ENCODE assay signal across 1 cellular context in genomic region chr1:63935148-63935547, GRCh38.
TF ChIP-seq lines count a peak whose summit lies in the region.

No MANE protein-coding gene starts in this region.

TF ChIP-seq in WTC11, 78 proteins besides CTCF, POLR2A, EP300 and RAD21 (continued from another document):
- TF ChIP-seq, protein P1, sequence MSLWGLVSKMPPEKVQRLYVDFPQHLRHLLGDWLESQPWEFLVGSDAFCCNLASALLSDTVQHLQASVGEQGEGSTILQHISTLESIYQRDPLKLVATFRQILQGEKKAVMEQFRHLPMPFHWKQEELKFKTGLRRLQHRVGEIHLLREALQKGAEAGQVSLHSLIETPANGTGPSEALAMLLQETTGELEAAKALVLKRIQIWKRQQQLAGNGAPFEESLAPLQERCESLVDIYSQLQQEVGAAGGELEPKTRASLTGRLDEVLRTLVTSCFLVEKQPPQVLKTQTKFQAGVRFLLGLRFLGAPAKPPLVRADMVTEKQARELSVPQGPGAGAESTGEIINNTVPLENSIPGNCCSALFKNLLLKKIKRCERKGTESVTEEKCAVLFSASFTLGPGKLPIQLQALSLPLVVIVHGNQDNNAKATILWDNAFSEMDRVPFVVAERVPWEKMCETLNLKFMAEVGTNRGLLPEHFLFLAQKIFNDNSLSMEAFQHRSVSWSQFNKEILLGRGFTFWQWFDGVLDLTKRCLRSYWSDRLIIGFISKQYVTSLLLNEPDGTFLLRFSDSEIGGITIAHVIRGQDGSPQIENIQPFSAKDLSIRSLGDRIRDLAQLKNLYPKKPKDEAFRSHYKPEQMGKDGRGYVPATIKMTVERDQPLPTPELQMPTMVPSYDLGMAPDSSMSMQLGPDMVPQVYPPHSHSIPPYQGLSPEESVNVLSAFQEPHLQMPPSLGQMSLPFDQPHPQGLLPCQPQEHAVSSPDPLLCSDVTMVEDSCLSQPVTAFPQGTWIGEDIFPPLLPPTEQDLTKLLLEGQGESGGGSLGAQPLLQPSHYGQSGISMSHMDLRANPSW (CRISPR knock-in tag; conservative IDR thresholded peaks at IDR 0.05; ENCODE audit: low read depth) = no peak
- TF ChIP-seq, protein P2, sequence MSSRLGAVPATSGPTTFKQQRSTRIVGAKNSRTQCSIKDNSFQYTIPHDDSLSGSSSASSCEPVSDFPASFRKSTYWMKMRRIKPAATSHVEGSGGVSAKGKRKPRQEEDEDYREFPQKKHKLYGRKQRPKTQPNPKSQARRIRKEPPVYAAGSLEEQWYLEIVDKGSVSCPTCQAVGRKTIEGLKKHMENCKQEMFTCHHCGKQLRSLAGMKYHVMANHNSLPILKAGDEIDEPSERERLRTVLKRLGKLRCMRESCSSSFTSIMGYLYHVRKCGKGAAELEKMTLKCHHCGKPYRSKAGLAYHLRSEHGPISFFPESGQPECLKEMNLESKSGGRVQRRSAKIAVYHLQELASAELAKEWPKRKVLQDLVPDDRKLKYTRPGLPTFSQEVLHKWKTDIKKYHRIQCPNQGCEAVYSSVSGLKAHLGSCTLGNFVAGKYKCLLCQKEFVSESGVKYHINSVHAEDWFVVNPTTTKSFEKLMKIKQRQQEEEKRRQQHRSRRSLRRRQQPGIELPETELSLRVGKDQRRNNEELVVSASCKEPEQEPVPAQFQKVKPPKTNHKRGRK (CRISPR knock-in tag; IDR thresholded peaks at IDR 0.05; ENCODE audit: borderline replicate concordance) = no peak
- TF ChIP-seq ZNF416 (CRISPR knock-in tag; IDR thresholded peaks at IDR 0.05) (no peak), USF1 (CRISPR knock-in tag; IDR thresholded peaks at IDR 0.05) (no peak), ZNF396 (CRISPR knock-in tag; IDR thresholded peaks at IDR 0.05; ENCODE audit: borderline replicate concordance) (no peak), KAT7 (CRISPR knock-in tag; IDR thresholded peaks at IDR 0.05; ENCODE audit: borderline replicate concordance) (no peak), ETV6 (CRISPR knock-in tag; IDR thresholded peaks at IDR 0.05) (no peak), SMAD3 (CRISPR knock-in tag; IDR thresholded peaks at IDR 0.05; ENCODE audit: borderline replicate concordance) (no peak), HMGA2 (CRISPR knock-in tag; IDR thresholded peaks at IDR 0.05) (no peak)
